In the genomic region with DNA sequence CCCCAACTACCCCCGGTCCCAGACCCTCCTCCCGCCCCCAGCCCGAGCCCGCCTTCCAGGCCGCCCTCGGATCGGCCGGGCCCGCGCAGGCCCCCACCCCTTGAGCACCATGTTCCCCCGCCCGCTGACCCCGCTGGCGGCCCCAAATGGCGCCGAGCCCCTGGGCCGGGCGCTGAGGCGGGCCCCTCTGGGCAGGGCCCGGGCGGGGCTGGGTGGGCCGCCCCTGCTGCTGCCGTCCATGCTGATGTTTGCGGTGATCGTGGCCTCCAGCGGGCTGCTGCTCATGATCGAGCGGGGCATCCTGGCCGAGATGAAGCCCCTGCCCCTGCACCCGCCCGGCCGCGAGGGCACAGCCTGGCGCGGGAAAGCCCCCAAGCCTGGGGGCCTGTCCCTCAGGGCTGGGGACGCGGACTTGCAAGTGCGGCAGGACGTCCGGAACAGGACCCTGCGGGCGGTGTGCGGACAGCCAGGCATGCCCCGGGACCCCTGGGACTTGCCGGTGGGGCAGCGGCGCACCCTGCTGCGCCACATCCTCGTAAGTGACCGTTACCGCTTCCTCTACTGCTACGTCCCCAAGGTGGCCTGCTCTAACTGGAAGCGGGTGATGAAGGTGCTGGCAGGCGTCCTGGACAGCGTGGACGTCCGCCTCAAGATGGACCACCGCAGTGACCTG, we compare ENCODE assay signal across 8 cellular contexts. TPM values are rescaled to one million over a fixed set of nuclear protein-coding genes. Genes with fewer than 3 reads are reported as not detected.
DNase-seq lines count a peak whose midpoint lies in the region; ATAC-seq, FAIRE-seq and TF ChIP-seq lines count a peak whose summit lies in the region.

No MANE protein-coding gene starts in this region.

- no peaks in the 10 kb centered on the region for H3K9me3 ChIP-seq in ES-I3 (ENCODE audit: control insufficient read depth, insufficient read depth, low read length)
- H3K9me3 ChIP-seq in body of pancreas: no peaks in the 10 kb centered on the region
- H3K9me3 ChIP-seq in stomach: no peaks in the 10 kb centered on the region

- TF ChIP-seq EP300 in stomach (IDR thresholded peaks at IDR 0.05): no peak

- intact Hi-C loops in body of pancreas (cut with DNase I): no loop called here
- intact Hi-C loops in left colon (cut with DNase I, micrococcal nuclease): no loop called here
- intact Hi-C loops in stomach (cut with DNase I; ENCODE audit: low total_unique reads): no loop called here

- H3K9ac ChIP-seq in ES-I3 (ENCODE audit: low read depth, low read length): peak overlapping the region; percentile 77

- no peak for FAIRE-seq in H54 (lab: Jason Lieb, UNC)

- 0% methylated on average over 36 of the region's 58 CpGs; no CpG with 5 or more reads in 1 of the 2 donors for WGBS in body of pancreas, 2 donors
- 0 to 1% (median 0%) methylated on average over 11 to 58 of the region's 58 CpGs for WGBS in stomach, 5 donors

- H3K27me3 ChIP-seq in body of pancreas (no peaks in the 10 kb centered on the region), stomach (no peaks in the 10 kb centered on the region)

- TF ChIP-seq POLR2A in H54 (IDR thresholded peaks at IDR 0.05; ENCODE audit: low read depth, low read length) (peak; percentile 23; the same call in 1 of the 2 replicates), body of pancreas (IDR thresholded peaks at IDR 0.05) (no peak), stomach (IDR thresholded peaks at IDR 0.05) (no peak)

- TF ChIP-seq CTCF in body of pancreas (IDR thresholded peaks at IDR 0.05) (no peak), stomach (IDR thresholded peaks at IDR 0.05) (no peak)

- peak; percentile 33 for ATAC-seq in body of pancreas
- peak; percentile 42 for ATAC-seq in left colon

- no peaks in the 10 kb centered on the region for H3K36me3 ChIP-seq in ES-I3 (ENCODE audit: insufficient read depth, low read length)
- no peaks in the 10 kb centered on the region for H3K36me3 ChIP-seq in body of pancreas (replicated peaks in 1 of 2; ENCODE audit: insufficient read depth in 1 of 2, low read depth in 2 of 2)
- peaks cover 0 to 16% (median 13%) of the 10 kb centered on the region in 4 donors for H3K36me3 ChIP-seq in stomach

- no peak for DNase-seq in H54 (ENCODE audit: insufficient read length, low spot score)
- DNase-seq in OCI-M1 (lab: John Stamatoyannopoulos, UW): peak; percentile 37
- peak in 2 of 4 donors; percentile 13 to 23 for DNase-seq in body of pancreas
- peak in 1 of 2 donors; percentile 38 for DNase-seq in left colon
- no peak for DNase-seq in stomach
- no peak for DNase-seq in T1000 (lab: John Stamatoyannopoulos, UW)
- DNase-seq in NCI-H1930 (lab: John Stamatoyannopoulos, UW): no peak

- peak overlapping the region; percentile 69 to 70 for H3K4me3 ChIP-seq in body of pancreas
- peak overlapping the region; percentile 79 to 96 (median 92) for H3K4me3 ChIP-seq in stomach

- peaks cover 15% of the 10 kb centered on the region for H3K4me1 ChIP-seq in ES-I3 (ENCODE audit: insufficient read depth, low read length)
- peaks cover 19% of the 10 kb centered on the region for H3K4me1 ChIP-seq in body of pancreas
- peaks cover 16 to 30% (median 26%) of the 10 kb centered on the region in 4 donors for H3K4me1 ChIP-seq in stomach

- H3K27ac ChIP-seq in body of pancreas: peak overlapping the region; percentile 79 to 92 (median 88)
- H3K27ac ChIP-seq in stomach: peak overlapping the region; percentile 82 to 93 (median 90)

RNA-seq across cellular contexts. Expression of a gene that starts 0.5 kb away (rescaled TPM):
- 1 to 10 TPM; 4.7 to 8.6 TPM for total RNA-seq in body of pancreas
- total RNA-seq in left colon: 1 to 10 TPM; 2.5 to 5.1 TPM
- total RNA-seq in stomach: 10 to 100 TPM in 2 of 5 donors, 1 to 10 TPM in 3; 2.5 to 14.6 (median 5.4) TPM
- polyA plus RNA-seq in stomach: 1 to 10 TPM in 2 of 3 donors, under 1 TPM in 1; 0.92 to 7.4 (median 2.7) TPM

RNA-seq across cellular contexts. Expression of a gene that starts 30.5 kb away (rescaled TPM):
- 10 to 100 TPM; 10.1 to 16.2 TPM for total RNA-seq in body of pancreas
- total RNA-seq in left colon: 10 to 100 TPM; 20.9 to 27.2 TPM
- 10 to 100 TPM in 4 of 5 donors, 1 to 10 TPM in 1; 5.3 to 35.9 (median 16.7) TPM for total RNA-seq in stomach
- polyA plus RNA-seq in stomach: 1 to 10 TPM; 7.3 to 8.7 (median 7.5) TPM
